ENCODE assay signal across 11 cellular contexts in the genomic region with DNA sequence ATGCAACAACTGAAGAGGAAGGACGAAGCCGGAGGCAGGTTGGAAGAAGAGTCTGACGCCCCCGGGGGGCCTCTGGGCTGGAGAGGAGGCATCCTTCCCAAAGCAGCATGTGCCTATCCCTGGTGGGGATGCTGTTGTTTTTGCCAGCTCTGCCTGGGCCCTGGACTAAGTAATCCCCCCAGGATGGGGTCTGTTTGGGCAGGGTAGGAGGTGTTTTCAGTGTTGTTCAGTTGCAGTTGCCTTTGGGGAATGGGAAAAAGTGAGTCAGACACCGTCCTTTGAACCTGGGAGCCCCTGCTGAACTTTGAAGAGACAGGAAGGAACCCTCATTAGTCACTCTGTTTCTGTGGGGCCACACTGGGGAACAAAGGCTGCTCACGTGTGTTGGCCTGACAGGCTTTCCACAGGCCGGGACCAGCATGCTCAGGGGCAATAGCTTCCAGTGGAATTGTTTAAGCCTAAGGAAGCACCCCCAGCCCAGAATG. TPM values are rescaled to one million over a fixed set of nuclear protein-coding genes. Genes with fewer than 3 reads are reported as not detected.
DNase-seq lines count a peak whose midpoint lies in the region; ATAC-seq and TF ChIP-seq lines count a peak whose summit lies in the region.
"Had no signal": no experiment of that assay in that cellular context is flagged by ENCODE, and none has a peak within 500 bp of the region (broad histone marks: within the 10 kb centered on the region; RNA-seq: fewer than 3 reads in every experiment).

No MANE protein-coding gene starts in this region.

- H3K36me3 ChIP-seq in thymus (ENCODE audit: control insufficient read depth, insufficient read depth), result no peaks in the 10 kb centered on the region
- H3K36me3 ChIP-seq: esophagus muscularis mucosa, lower lobe of right lung had no signal

- H3K9me3 ChIP-seq in thymus (ENCODE audit: control insufficient read depth), result no peaks in the 10 kb centered on the region
- H3K9me3 ChIP-seq: esophagus muscularis mucosa, lower lobe of right lung had no signal

- no peaks in the 10 kb centered on the region for H3K27me3 ChIP-seq in thymus (ENCODE audit: control insufficient read depth, insufficient read depth)

- WGBS in thymus, result 56% methylated on average over 7 of the region's 7 CpGs

- peaks cover 24% of the 10 kb centered on the region for H3K4me1 ChIP-seq in thymus (ENCODE audit: control insufficient read depth, insufficient read depth, low read length)
- H3K4me1 ChIP-seq: lower lobe of right lung had no signal

- no peak overlapping the region for H3K4me3 ChIP-seq in thymus (ENCODE audit: low read length)
- H3K4me3 ChIP-seq: esophagus muscularis mucosa, lower lobe of right lung, skin epidermis had no signal

- DNase-seq in activated effector memory CD4-positive, alpha-beta T cell treated with Interleukin-2 at 50 U/mL for 16 hours, result peak; percentile 32
- DNase-seq in pulmonary artery endothelial cell (ENCODE audit: low read depth, low spot score) (peak; percentile 3), NCI-H1092 treated with DMSO at 0.1 percent for 48 hours (lab: John Stamatoyannopoulos, UW) (no peak), NCI-H69 (lab: John Stamatoyannopoulos, UW) (no peak)
- DNase-seq: lower lobe of right lung, NCI-H774 had no signal

- peak overlapping the region; percentile 62 for H3K27ac ChIP-seq in thymus (ENCODE audit: low read depth)
- H3K27ac ChIP-seq: esophagus muscularis mucosa, lower lobe of right lung, skin epidermis had no signal

- peak; percentile 73 to 75 for ATAC-seq in activated CD4-positive, CD25-positive, alpha-beta regulatory T cell treated with anti-CD3 and anti-CD28 coated beads, Interleukin-2, amount 50 U/mL, for 24 hours
- ATAC-seq in GM18505 (IDR thresholded peaks at IDR 0.05; ENCODE audit: unreplicated experiment), result no peak
- ATAC-seq: lower lobe of right lung had no signal

- TF ChIP-seq POLR2A in GM18505 (IDR thresholded peaks at IDR 0.05; ENCODE audit: borderline replicate concordance, extremely low read depth, insufficient read depth, insufficient read length), result no peak

RNA-seq across cellular contexts. Expression of gene GDF10, which starts 35.2 kb away (rescaled TPM):
- not detected in 2 replicates for total RNA-seq in pulmonary artery endothelial cell
- 0.39 TPM for polyA plus RNA-seq in thymus

RNA-seq across cellular contexts. Expression of gene GDF2, which starts 57.4 kb away (rescaled TPM):
- total RNA-seq in pulmonary artery endothelial cell, result not detected in 2 replicates
- polyA plus RNA-seq in thymus, result 0.02 TPM
- total RNA-seq: esophagus muscularis mucosa, lower lobe of right lung had no signal

Comparison
In these comparisons a context has a peak if more than half of its experiments do, and no peak if none do; other contexts are left out.
1. DNase-seq: peak in activated effector memory CD4-positive, alpha-beta T cell treated with Interleukin-2 at 50 U/mL for 16 hours (single experiment) and pulmonary artery endothelial cell (single experiment); none in NCI-H1092 treated with DMSO at 0.1 percent for 48 hours (single experiment) and NCI-H69 (single experiment).